ENCODE assay signal across 8 cellular contexts in the genomic region with DNA sequence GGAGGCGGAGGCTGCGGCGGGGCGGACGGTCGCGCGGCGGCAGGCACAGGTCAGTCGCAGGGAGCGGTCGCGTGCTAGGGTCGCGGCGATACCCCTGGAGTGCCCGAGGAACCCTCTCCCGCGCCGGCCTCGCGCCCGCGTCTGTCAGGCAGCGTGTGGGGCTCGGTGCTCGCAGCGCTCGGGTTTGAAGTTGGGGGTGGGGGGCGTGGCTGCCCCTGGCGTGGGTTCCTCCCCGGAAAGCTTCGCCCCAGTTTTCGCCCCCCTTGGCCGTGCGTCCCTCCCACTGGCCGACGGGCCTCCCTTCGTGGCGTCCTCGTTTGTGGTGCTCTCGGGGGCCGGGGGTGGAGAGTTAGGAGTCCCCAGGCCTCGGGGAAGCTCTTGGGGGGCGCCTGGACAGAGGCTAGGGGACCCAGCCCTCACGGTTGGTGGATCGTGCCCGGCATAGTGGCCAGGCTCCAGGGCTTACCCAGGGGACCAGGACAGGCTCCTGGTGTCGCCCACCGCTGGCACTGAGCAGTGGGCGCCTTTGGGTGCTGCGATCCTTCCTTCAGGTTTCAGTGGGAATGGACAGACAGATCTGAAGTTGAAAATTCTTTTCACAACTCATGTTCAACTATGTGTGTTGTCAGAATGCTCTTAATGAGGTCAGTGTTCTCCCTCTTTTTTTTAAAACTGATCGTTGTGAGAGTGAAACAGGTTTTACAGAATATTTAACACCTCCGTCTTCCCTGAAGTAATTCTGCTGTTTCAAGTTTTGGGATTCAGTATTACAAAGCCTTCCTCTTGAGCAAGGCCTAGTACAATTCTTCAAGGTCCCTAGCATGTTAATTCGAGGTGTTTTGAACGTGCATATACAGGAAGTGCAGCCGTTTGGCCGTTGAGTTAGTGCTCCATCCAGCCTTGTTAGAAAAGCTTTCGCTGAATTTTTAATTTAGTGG. TPM values are rescaled to one million over a fixed set of nuclear protein-coding genes. Genes with fewer than 3 reads are reported as not detected.
DNase-seq lines count a peak whose midpoint lies in the region; ATAC-seq and TF ChIP-seq lines count a peak whose summit lies in the region.

No MANE protein-coding gene starts in this region.

- peaks cover 29% of the 10 kb centered on the region for H3K36me3 Mint-ChIP-seq in activated CD4-positive, alpha-beta memory T cell treated with anti-CD3 and anti-CD28 coated beads, Interleukin-2, amount 10 ng/mL, durations not matched to agents 7 days and 5 days (ENCODE audit: low read depth)

- H3K4me3 ChIP-seq in Loucy (ENCODE audit: low read length, poor library complexity, severe bottlenecking), result peak overlapping the region; percentile 82
- peak overlapping the region; percentile 75 to 98 for H3K4me3 ChIP-seq in neutrophil (ENCODE audit: low read depth in 1 of 2, low read length in 1 of 2)

- DNase-seq in ELR (ENCODE audit: low read depth) (peak; percentile 79), erythroblast (lab: John Stamatoyannopoulos, UW) (peak; percentile 77 to 91), ureter (ENCODE audit: low spot score) (peak; percentile 62), epidermal melanocyte (ENCODE audit: insufficient read length, low spot score) (no peak)
- peak; percentile 67 for DNase-seq in activated CD4-positive, alpha-beta memory T cell treated with anti-CD3 and anti-CD28 coated beads, Interleukin-2, amount 10 ng/mL, durations not matched to agents 7 days and 5 days

- H3K79me2 ChIP-seq in Loucy (ENCODE audit: insufficient read depth, low read length), result peaks cover 55% of the 10 kb centered on the region

- peak overlapping the region; percentile 94 for H3K27ac ChIP-seq in neutrophil

- H3K9ac ChIP-seq in Loucy (ENCODE audit: low read depth, low read length, poor library complexity, severe bottlenecking), result peak overlapping the region; percentile 97

- H3K4me1 Mint-ChIP-seq in activated CD4-positive, alpha-beta memory T cell treated with anti-CD3 and anti-CD28 coated beads, Interleukin-2, amount 10 ng/mL, durations not matched to agents 7 days and 5 days, result peaks cover 24% of the 10 kb centered on the region

- H3K27ac Mint-ChIP-seq in activated CD4-positive, alpha-beta memory T cell treated with anti-CD3 and anti-CD28 coated beads, Interleukin-2, amount 10 ng/mL, durations not matched to agents 7 days and 5 days, result peak overlapping the region; percentile 93

- H3F3A ChIP-seq in Loucy (ENCODE audit: low read depth), result no peaks in the 10 kb centered on the region

- peaks cover 39% of the 10 kb centered on the region for H4K20me1 ChIP-seq in Loucy (ENCODE audit: insufficient read depth, low read length, poor library complexity, severe bottlenecking)

- H3K27me3 Mint-ChIP-seq in activated CD4-positive, alpha-beta memory T cell treated with anti-CD3 and anti-CD28 coated beads, Interleukin-2, amount 10 ng/mL, durations not matched to agents 7 days and 5 days, result peaks cover 16% of the 10 kb centered on the region

- ATAC-seq in GM21529 (IDR thresholded peaks at IDR 0.05; ENCODE audit: unreplicated experiment), result peak; percentile 37

- H3K36me3 ChIP-seq in Loucy (ENCODE audit: insufficient read depth, low read length) (no peaks in the 10 kb centered on the region), neutrophil (peaks cover 11% of the 10 kb centered on the region)

- CTCF ChIA-PET in activated CD4-positive, alpha-beta memory T cell treated with anti-CD3 and anti-CD28 coated beads, Interleukin-2, amount 10 ng/mL, durations not matched to agents 7 days and 5 days (lab: Charles Lee), result interaction anchor here (1.0 to 1.4 kb wide), 2 partner anchors 41 to 403 kb away, joined by 3 to 6 read pairs; no protein-coding TSS in a partner anchor

- TF ChIP-seq CTCF in Loucy (conservative IDR thresholded peaks at IDR 0.05; ENCODE audit: low read length) (no peak), neutrophil (IDR thresholded peaks at IDR 0.05) (no peak)

- H3K9me3 Mint-ChIP-seq in activated CD4-positive, alpha-beta memory T cell treated with anti-CD3 and anti-CD28 coated beads, Interleukin-2, amount 10 ng/mL, durations not matched to agents 7 days and 5 days, result peaks cover 3% of the 10 kb centered on the region

- peak overlapping the region; percentile 98 for H3K4me3 Mint-ChIP-seq in activated CD4-positive, alpha-beta memory T cell treated with anti-CD3 and anti-CD28 coated beads, Interleukin-2, amount 10 ng/mL, durations not matched to agents 7 days and 5 days

- peak overlapping the region; percentile 66; the same call in 1 of the 2 replicates for H2AFZ ChIP-seq in Loucy (ENCODE audit: low read length)

- POLR2A ChIA-PET in activated CD4-positive, alpha-beta memory T cell treated with anti-CD3 and anti-CD28 coated beads, Interleukin-2, amount 10 ng/mL, durations not matched to agents 7 days and 5 days (lab: Charles Lee), result interaction anchor here (0.6 to 2.3 kb wide), 6 partner anchors 13 to 402 kb away, joined by 3 to 8 read pairs (median 4); a partner anchor contains a TSS

- H3K9me2 ChIP-seq in Loucy (replicated peaks; ENCODE audit: low read depth, low read length), result no peaks in the 10 kb centered on the region

- peaks cover 36% of the 10 kb centered on the region for H3K4me1 ChIP-seq in Loucy (ENCODE audit: insufficient read depth, low read length, poor library complexity, severe bottlenecking)
- peaks cover 36 to 38% of the 10 kb centered on the region in 2 experiments for H3K4me1 ChIP-seq in neutrophil (ENCODE audit: control insufficient read depth in 1 of 2, insufficient read depth in 1 of 2, low read depth in 1 of 2, low read length in 1 of 2)

- no peaks in the 10 kb centered on the region for H3K27me3 ChIP-seq in Loucy (ENCODE audit: insufficient read depth, low read length, poor library complexity, severe bottlenecking)
- no peaks in the 10 kb centered on the region for H3K27me3 ChIP-seq in neutrophil

- H3K9me3 ChIP-seq in Loucy (ENCODE audit: insufficient read depth, low read depth, low read length) (no peaks in the 10 kb centered on the region), neutrophil (no peaks in the 10 kb centered on the region)

- peak overlapping the region; percentile 81 for H3K4me2 ChIP-seq in Loucy (ENCODE audit: low read depth, low read length, poor library complexity, severe bottlenecking)

- peak; percentile 38 for TF ChIP-seq POLR2A in erythroblast (IDR thresholded peaks at IDR 0.05; ENCODE audit: low read length)

RNA-seq across cellular contexts. Expression of a gene that starts 0.6 kb away (rescaled TPM):
- 10 to 100 TPM; 56.4 to 56.7 TPM for total RNA-seq in activated CD4-positive, alpha-beta memory T cell treated with anti-CD3 and anti-CD28 coated beads, Interleukin-2, amount 10 ng/mL, durations not matched to agents 7 days and 5 days
- 117 TPM for total RNA-seq in ureter
